22 cellular contexts compared by ENCODE assay signal in the genomic region with DNA sequence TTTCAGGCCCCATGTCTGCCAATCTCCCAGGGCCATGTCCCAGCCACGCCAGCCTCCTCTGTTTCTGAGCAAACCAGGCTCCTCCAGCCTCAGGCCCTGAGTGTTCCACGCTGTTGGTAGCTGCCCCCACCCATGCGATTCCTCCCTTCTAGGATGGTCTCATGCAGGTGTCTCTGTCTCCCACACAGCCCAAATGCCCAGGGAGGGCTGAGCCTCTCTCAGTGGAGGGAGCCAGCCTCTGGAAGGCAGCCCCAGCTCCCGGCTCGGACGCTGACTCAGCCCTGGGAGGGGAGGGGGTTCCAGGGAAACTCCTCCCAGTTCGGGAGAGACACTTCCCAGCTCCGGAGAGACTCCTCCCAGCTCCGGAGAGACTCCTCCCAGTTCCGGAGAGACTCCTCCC.
A peak's percentile ranks its signal among the peaks of the same experiment; 100 is the strongest.
DNase-seq lines count a peak whose midpoint lies in the region; ATAC-seq, FAIRE-seq and TF ChIP-seq lines count a peak whose summit lies in the region.
"Had no signal": no experiment of that assay in that cellular context is flagged by ENCODE, and none has a peak within 500 bp of the region (broad histone marks: within the 10 kb centered on the region; RNA-seq: fewer than 3 reads in every experiment).

No MANE protein-coding gene starts in this region.

- H2AK5ac ChIP-seq in H1 (ENCODE audit: low read depth, low read length) = no peak overlapping the region

- H3K4me1 Mint-ChIP-seq in osteocyte (ENCODE audit: unreplicated experiment) (peaks cover 24% of the 10 kb centered on the region), natural killer cell (peaks cover 30 to 46% of the 10 kb centered on the region in 2 donors)

- H4K20me1 ChIP-seq in H1 (replicated peaks in 1 of 2; ENCODE audit: control insufficient read depth in 1 of 2, insufficient read depth in 2 of 2, low read length in 2 of 2) = no peaks in the 10 kb centered on the region

- no peak for FAIRE-seq in H1 (lab: Jason Lieb, UNC)
- FAIRE-seq: GM18507 had no signal

- no peak overlapping the region for H3K27ac ChIP-seq in H1 (ENCODE audit: low read depth, low read length)

- no peak overlapping the region for H2BK120ac ChIP-seq in H1 (replicated peaks; ENCODE audit: low read depth, low read length)

- H3K14ac ChIP-seq in H1 (ENCODE audit: insufficient read length) = no peak overlapping the region

- H3K4me3 Mint-ChIP-seq in osteocyte (ENCODE audit: unreplicated experiment) (no peak overlapping the region), natural killer cell (no peak overlapping the region)
- H3K4me3 Mint-ChIP-seq: CD8-positive, alpha-beta T cell; HFFc6 had no signal

- H3K27me3 Mint-ChIP-seq in osteocyte (ENCODE audit: unreplicated experiment) = no peaks in the 10 kb centered on the region
- H3K27me3 Mint-ChIP-seq in natural killer cell (ENCODE audit: low read depth in 2 of 2) = peaks cover 33 to 49% of the 10 kb centered on the region in 2 donors

- no peaks in the 10 kb centered on the region for H3K36me3 Mint-ChIP-seq in osteocyte (ENCODE audit: unreplicated experiment)
- H3K36me3 Mint-ChIP-seq in natural killer cell = peaks cover 7% of the 10 kb centered on the region
- H3K36me3 Mint-ChIP-seq: CD8-positive, alpha-beta T cell had no signal

- TF ChIP-seq EP300 in H1 (IDR thresholded peaks at IDR 0.05; ENCODE audit: borderline replicate concordance in 1 of 2, low read depth in 2 of 2, low read length in 2 of 2) = no peak

- H3K23me2 ChIP-seq in H1 (ENCODE audit: low read depth, low read length) = no peaks in the 10 kb centered on the region

- H2BK5ac ChIP-seq in H1 (ENCODE audit: low read depth, low read length) = no peak overlapping the region

- H3K9ac ChIP-seq in H1 (replicated peaks in 1 of 4; ENCODE audit: extremely low read depth in 1 of 4, low read depth in 3 of 4, low read length in 3 of 4) = no peak overlapping the region

- H4K91ac ChIP-seq in H1 (replicated peaks; ENCODE audit: insufficient read length, low read length) = no peak overlapping the region

- H3K4me2 ChIP-seq in H1 (ENCODE audit: insufficient read depth in 1 of 2, low read depth in 2 of 2, low read length in 2 of 2) = no peak overlapping the region

- H3K56ac ChIP-seq in H1 (replicated peaks; ENCODE audit: insufficient read length, low read depth, low read length) = no peak overlapping the region

- no peak overlapping the region for H2BK20ac ChIP-seq in H1 (ENCODE audit: low read length)

- no peak overlapping the region for H3K18ac ChIP-seq in H1 (ENCODE audit: extremely low read depth, low read length)

- CTCF ChIA-PET in H1 (lab: Charles Lee; ENCODE audit: partially characterized antibody) = interaction anchor here (0.8 to 1.7 kb wide), 2 partner anchors 13 to 25 kb away, joined by 3 read pairs; no protein-coding TSS in a partner anchor

- no peak overlapping the region for H4K5ac ChIP-seq in H1 (ENCODE audit: insufficient read length, low read depth, low read length)

- H3K9me3 Mint-ChIP-seq in osteocyte (ENCODE audit: unreplicated experiment) (no peaks in the 10 kb centered on the region), natural killer cell (no peaks in the 10 kb centered on the region)
- H3K9me3 Mint-ChIP-seq: CD8-positive, alpha-beta T cell had no signal

- H3K9me3 ChIP-seq in H1 (ENCODE audit: insufficient read depth in 2 of 2, low read depth in 1 of 2, low read length in 1 of 2) = no peaks in the 10 kb centered on the region

- no peaks in the 10 kb centered on the region; a peak in 1 of 7 replicates for H3K27me3 ChIP-seq in H1 (replicated peaks in 1 of 4; ENCODE audit: control insufficient read depth in 3 of 4, extremely low read depth in 1 of 4, insufficient read depth in 3 of 4, low read length in 3 of 4)

- POLR2A ChIA-PET in H1 (lab: Charles Lee; ENCODE audit: partially characterized antibody) = no interaction called here

- no peaks in the 10 kb centered on the region for H3K36me3 ChIP-seq in H1 (ENCODE audit: control insufficient read depth in 2 of 4, insufficient read depth in 4 of 4, low read length in 3 of 4)

- H3K4me3 ChIP-seq in H1 (ENCODE audit: extremely low read depth in 1 of 4, insufficient read depth in 2 of 4, low read depth in 3 of 4, low read length in 4 of 4) = no peak overlapping the region
- H3K4me3 ChIP-seq: K562 had no signal

- DNase-seq in stimulated activated CD4-positive, alpha-beta T cell treated with anti-CD3 and anti-CD28 coated beads, Interleukin-15, amount 100 ng/mL, for 24 hours = peak; percentile 14
- no peak for DNase-seq in stimulated activated CD4-positive, alpha-beta T cell treated with anti-CD3 and anti-CD28 coated beads, Interleukin-4, amount 100 ng/mL, for 1 hour
- DNase-seq in H1 (ENCODE audit: low read depth in 1 of 2, low spot score in 2 of 2) (peak in 1 of 2 experiments; percentile 32), osteocyte (ENCODE audit: extremely low spot score, unreplicated experiment) (peak; percentile 70), NCI-H1092 (lab: John Stamatoyannopoulos, UW) (no peak), superior temporal gyrus (ENCODE audit: extremely low spot score) (no peak), natural killer cell (no peak), T-helper 9 cell (no peak)
- DNase-seq: 8988T, C1 segment of cervical spinal cord, GDM1, GOT3, HFFc6, NCI-H1092 treated with DMSO at 0.1 percent for 48 hours, NCI-H1436 treated with DMSO at 0.1 percent for 48 hours, NCI-H1930, NCI-H226, NCI-H510A treated with DMSO at 0.1 percent for 48 hours, NCI-H748 treated with DMSO at 0.1 percent for 48 hours had no signal

- H3K79me2 ChIP-seq in H1 (ENCODE audit: control insufficient read depth in 1 of 2, insufficient read depth in 2 of 2, low read length in 2 of 2) = no peaks in the 10 kb centered on the region

- no peak overlapping the region for H4K8ac ChIP-seq in H1 (ENCODE audit: extremely low read depth, insufficient read depth, low read length)

- H3K79me1 ChIP-seq in H1 (ENCODE audit: low read depth, low read length) = no peaks in the 10 kb centered on the region

- intact Hi-C loops in natural killer cell (cut with micrococcal nuclease) = no loop called here

- H3K23ac ChIP-seq in H1 (ENCODE audit: insufficient read length) = no peak overlapping the region

- no peak for TF ChIP-seq CTCF in H1 (IDR thresholded peaks at IDR 0.05; ENCODE audit: control extremely low read depth in 1 of 3, insufficient read depth in 1 of 3, low read depth in 1 of 3, low read length in 3 of 3)
- no peak for TF ChIP-seq CTCF in osteocyte (IDR thresholded peaks at IDR 0.05)
- TF ChIP-seq CTCF in natural killer cell (IDR thresholded peaks at IDR 0.05) = no peak

- TF ChIP-seq POLR2A in H1 (IDR thresholded peaks at IDR 0.05; ENCODE audit: control extremely low read depth in 1 of 2, low read depth in 2 of 2, low read length in 2 of 2) = no peak

- no peak for ATAC-seq in natural killer cell
- ATAC-seq: CD8-positive, alpha-beta T cell had no signal

- 94% methylated on average over 9 of the region's 10 CpGs; no CpG with 5 or more reads in 1 of the 2 experiments for WGBS in H1 (ENCODE audit: extremely low coverage in 1 of 2, insufficient coverage in 1 of 2, insufficient read length in 1 of 2, insufficient replicate concordance in 2 of 2, low coverage in 1 of 2, low lambda C conversion rate in 2 of 2, missing lambda C conversion rate in 1 of 2), 2 experiments

- peaks cover 0 to 6% (median 3%) of the 10 kb centered on the region in 4 experiments; a peak in 3 of 7 replicates for H3K4me1 ChIP-seq in H1 (replicated peaks in 1 of 4; ENCODE audit: control insufficient read depth in 3 of 4, insufficient read depth in 4 of 4, low read length in 3 of 4)

- H2BK15ac ChIP-seq in H1 (ENCODE audit: low read length) = no peak overlapping the region

- 0 out of 2 replicates have a peak overlapping the region, but pooled peaks have one; percentile 12 for H2BK12ac ChIP-seq in H1 (ENCODE audit: low read depth, low read length)

- TF ChIP-seq RAD21 in H1 (IDR thresholded peaks at IDR 0.05 in 1 of 2, conservative IDR thresholded peaks at IDR 0.05 in 1 of 2; ENCODE audit: low read depth in 2 of 2, low read length in 2 of 2) = no peak

- no peak overlapping the region for H3K4ac ChIP-seq in H1 (replicated peaks; ENCODE audit: insufficient read length, low read depth, low read length)

- H2AFZ ChIP-seq in H1 (ENCODE audit: low read length) = no peak overlapping the region

- no peak overlapping the region for H3K27ac Mint-ChIP-seq in osteocyte (ENCODE audit: unreplicated experiment)
- H3K27ac Mint-ChIP-seq in natural killer cell = no peak overlapping the region
- H3K27ac Mint-ChIP-seq: CD8-positive, alpha-beta T cell; HFFc6 had no signal

TF ChIP-seq in H1, 55 proteins besides CTCF, POLR2A, EP300 and RAD21:
- TF ChIP-seq, protein P1, sequence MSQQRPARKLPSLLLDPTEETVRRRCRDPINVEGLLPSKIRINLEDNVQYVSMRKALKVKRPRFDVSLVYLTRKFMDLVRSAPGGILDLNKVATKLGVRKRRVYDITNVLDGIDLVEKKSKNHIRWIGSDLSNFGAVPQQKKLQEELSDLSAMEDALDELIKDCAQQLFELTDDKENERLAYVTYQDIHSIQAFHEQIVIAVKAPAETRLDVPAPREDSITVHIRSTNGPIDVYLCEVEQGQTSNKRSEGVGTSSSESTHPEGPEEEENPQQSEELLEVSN (IDR thresholded peaks at IDR 0.05) = no peak
- TF ChIP-seq SAP30 (IDR thresholded peaks at IDR 0.05; ENCODE audit: insufficient read depth, insufficient replicate concordance, low read length) = no peak
- TF ChIP-seq HDAC2 (IDR thresholded peaks at IDR 0.05; ENCODE audit: borderline replicate concordance in 1 of 2, low read depth in 2 of 2, low read length in 2 of 2) = no peak
- no peak for TF ChIP-seq CBX5 (IDR thresholded peaks at IDR 0.05; ENCODE audit: low read depth, low read length)
- no peak for TF ChIP-seq JUND (IDR thresholded peaks at IDR 0.05; ENCODE audit: low read length)
- TF ChIP-seq TCF12 (IDR thresholded peaks at IDR 0.05; ENCODE audit: low read depth, low read length) = no peak
- no peak for TF ChIP-seq KDM1A (IDR thresholded peaks at IDR 0.05; ENCODE audit: borderline replicate concordance, low read length)
- TF ChIP-seq MAFK (IDR thresholded peaks at IDR 0.05; ENCODE audit: low read depth, low read length) = no peak
- no peak for TF ChIP-seq SIRT6 (IDR thresholded peaks at IDR 0.05; ENCODE audit: low read length)
- TF ChIP-seq TEAD4 (IDR thresholded peaks at IDR 0.05; ENCODE audit: low read depth, low read length) = no peak
- TF ChIP-seq EZH2 (IDR thresholded peaks at IDR 0.05; ENCODE audit: low read depth, low read length, severe bottlenecking) = no peak
- no peak for TF ChIP-seq KDM4A (IDR thresholded peaks at IDR 0.05; ENCODE audit: low read depth, low read length, severe bottlenecking)
- TF ChIP-seq BRCA1 (IDR thresholded peaks at IDR 0.05; ENCODE audit: low read depth, low read length) = no peak
- no peak for TF ChIP-seq POLR2AphosphoS5 (IDR thresholded peaks at IDR 0.05; ENCODE audit: low read depth, low read length)

Comparison
In these comparisons a context has a peak if more than half of its experiments do, and no peak if none do; other contexts are left out.
1. DNase-seq: peak in stimulated activated CD4-positive, alpha-beta T cell treated with anti-CD3 and anti-CD28 coated beads, Interleukin-15, amount 100 ng/mL, for 24 hours (single experiment) and osteocyte (single experiment); none in stimulated activated CD4-positive, alpha-beta T cell treated with anti-CD3 and anti-CD28 coated beads, Interleukin-4, amount 100 ng/mL, for 1 hour (single experiment), NCI-H1092 (single experiment), superior temporal gyrus (single experiment), natural killer cell (single experiment) and T-helper 9 cell (single experiment).